ENCODE assay signal across 9 cellular contexts in genomic region chr15:90191795-90192494, GRCh38. TPM values are rescaled to one million over a fixed set of nuclear protein-coding genes. Genes with fewer than 3 reads are reported as not detected.
DNase-seq lines count a peak whose midpoint lies in the region; ATAC-seq and TF ChIP-seq lines count a peak whose summit lies in the region.
"Had no signal": no experiment of that assay in that cellular context is flagged by ENCODE, and none has a peak within 500 bp of the region (broad histone marks: within the 10 kb centered on the region; RNA-seq: fewer than 3 reads in every experiment).

No MANE protein-coding gene starts in this region.

- TF ChIP-seq CTCF in DND-41 (IDR thresholded peaks at IDR 0.05; ENCODE audit: borderline replicate concordance, extremely low read depth, low read length, poor library complexity, severe bottlenecking) (no peak), left lung (IDR thresholded peaks at IDR 0.05) (no peak)

- no peak overlapping the region for H3K4me2 ChIP-seq in DND-41 (ENCODE audit: insufficient read depth, low read length)

- H3K36me3 ChIP-seq in DND-41 (ENCODE audit: insufficient read depth, low read length) = no peaks in the 10 kb centered on the region
- H3K36me3 ChIP-seq in left lung = peaks cover 0 to 3% of the 10 kb centered on the region in 2 donors

- H3K9ac ChIP-seq in DND-41 (ENCODE audit: low read depth, low read length) = no peak overlapping the region

- DNase-seq in DND-41 = peak; percentile 48
- DNase-seq in LHCN-M2 (ENCODE audit: low read depth) = peak; percentile 38
- peak; percentile 52 for DNase-seq in brain pericyte (ENCODE audit: low read depth, low spot score)
- DNase-seq in left lung = peak; percentile 80 to 81
- peak; percentile 89 for DNase-seq in superior temporal gyrus (ENCODE audit: extremely low spot score)
- DNase-seq in amniotic stem cell (lab: John Stamatoyannopoulos, UW) = no peak

- ATAC-seq in DND-41 (ENCODE audit: insufficient read depth, low read depth) = peak; percentile 72
- peak; percentile 71 for ATAC-seq in GM21447 (IDR thresholded peaks at IDR 0.05; ENCODE audit: unreplicated experiment)
- ATAC-seq in left lung = peak; percentile 76

- H3K79me2 ChIP-seq in DND-41 (ENCODE audit: insufficient read depth, low read length) = no peaks in the 10 kb centered on the region

- no peaks in the 10 kb centered on the region for H4K20me1 ChIP-seq in DND-41 (ENCODE audit: insufficient read depth, low read length)

- H2AFZ ChIP-seq in DND-41 (ENCODE audit: low read depth, low read length) = no peak overlapping the region

- H3K27me3 ChIP-seq in DND-41 (ENCODE audit: insufficient read depth, low read length, poor library complexity) (no peaks in the 10 kb centered on the region), left lung (no peaks in the 10 kb centered on the region)

- no peak overlapping the region for H3K27ac ChIP-seq in DND-41 (ENCODE audit: low read length)
- H3K27ac ChIP-seq in left lung = peak overlapping the region; percentile 53
- H3K27ac ChIP-seq: SK-N-MC had no signal

- TF ChIP-seq POLR2A in Raji (IDR thresholded peaks at IDR 0.05; ENCODE audit: insufficient read depth, low read depth, low read length) = peak; percentile 66

- peaks cover 12% of the 10 kb centered on the region for H3K4me1 ChIP-seq in DND-41 (ENCODE audit: insufficient read depth, low read length)
- peaks cover 26 to 70% of the 10 kb centered on the region in 2 donors for H3K4me1 ChIP-seq in left lung

- intact Hi-C loops in left lung (cut with DNase I) = no loop called here

- H3K9me3 ChIP-seq in DND-41 (ENCODE audit: insufficient read depth, low read length, severe bottlenecking) (no peaks in the 10 kb centered on the region), left lung (no peaks in the 10 kb centered on the region)

- H3K4me3 ChIP-seq in DND-41 (ENCODE audit: low read depth in 1 of 2, low read length in 2 of 2) (no peak overlapping the region), left lung (no peak overlapping the region)
- H3K4me3 ChIP-seq: SK-N-MC had no signal

RNA-seq across cellular contexts. Expression of gene SEMA4B, which starts 9.2 kb away (rescaled TPM):
- total RNA-seq in LHCN-M2 (2014; rRNA removed) = 6.3 and 7.0 TPM in 2 replicates
- polyA plus RNA-seq in LHCN-M2 (2012) = 6.1 TPM
- 10 to 100 TPM; 41.3 to 66.7 TPM for total RNA-seq in left lung

RNA-seq across cellular contexts. Expression of gene CIB1, which starts 41.8 kb away (rescaled TPM):
- total RNA-seq in LHCN-M2 (2014; rRNA removed) (13.7 and 25.8 TPM in 2 replicates), left lung (10 to 100 TPM; 76.2 to 84.6 TPM)
- polyA plus RNA-seq in LHCN-M2 (2012) = 99.7 TPM

RNA-seq across cellular contexts. Expression of gene GDPGP1, which starts 42.1 kb away (rescaled TPM):
- total RNA-seq in LHCN-M2 (2014; rRNA removed) (4.5 and 4.7 TPM in 2 replicates), left lung (1 to 10 TPM; 8.4 to 8.6 TPM)
- 2.1 TPM for polyA plus RNA-seq in LHCN-M2 (2012)

RNA-seq across cellular contexts. Expression of gene TTLL13, which starts 57.4 kb away (rescaled TPM):
- total RNA-seq in LHCN-M2 (2014; rRNA removed) = not detected in 2 replicates
- polyA plus RNA-seq in LHCN-M2 (2012) = 0.05 TPM
- under 1 TPM in 1 of 2 donors, not detected in 1; 0.26 TPM for total RNA-seq in left lung
